Comparison of ENCODE assay signal across 1 cellular context in the genomic region with DNA sequence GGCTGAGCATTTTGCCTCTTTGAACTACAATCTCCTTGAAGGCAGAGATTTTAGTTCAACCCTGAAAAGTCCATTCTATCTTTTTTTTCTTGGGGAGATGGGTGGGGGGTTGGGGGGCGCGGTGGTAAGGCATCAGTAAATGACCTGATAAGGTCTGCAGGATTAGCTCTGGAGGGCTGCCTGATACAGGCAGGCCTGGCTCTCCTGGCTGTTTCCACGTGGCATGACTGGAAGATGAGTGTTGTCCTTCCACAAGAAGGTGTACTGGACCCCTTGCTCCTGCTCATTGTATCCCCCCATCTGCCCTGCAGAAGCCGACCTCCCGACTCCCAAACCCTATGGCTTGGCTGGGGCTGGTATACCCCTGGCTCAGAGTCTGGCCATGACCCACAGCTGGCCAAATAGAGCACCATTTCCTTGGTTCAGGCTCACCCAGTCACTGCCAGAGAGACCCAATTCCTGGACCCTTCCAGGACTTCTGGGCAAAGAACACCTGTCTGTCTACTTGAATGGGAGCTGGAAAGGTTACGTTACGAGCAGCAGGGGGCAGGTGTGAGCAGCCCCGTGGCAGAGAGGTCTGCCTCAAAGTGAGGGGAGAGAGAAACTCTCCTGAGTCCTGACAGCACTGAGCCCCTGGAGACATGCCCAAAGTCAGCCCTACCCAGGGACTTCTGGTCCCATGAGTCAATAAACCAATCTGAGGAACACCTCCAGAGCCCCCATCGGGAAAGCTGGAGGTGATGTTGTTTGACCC.
TF ChIP-seq lines count a peak whose summit lies in the region.

No MANE protein-coding gene starts in this region.

TF ChIP-seq in H1, 55 proteins besides CTCF, POLR2A, EP300 and RAD21:
- TF ChIP-seq SIN3A (conservative IDR thresholded peaks at IDR 0.05 in 1 of 2, IDR thresholded peaks at IDR 0.05 in 1 of 2; ENCODE audit: low read depth in 1 of 2, low read length in 2 of 2) = 0 out of 4 replicates have a peak, but pooled peaks of 1 of the 2 experiments have one; percentile 57
- TF ChIP-seq, protein P1, sequence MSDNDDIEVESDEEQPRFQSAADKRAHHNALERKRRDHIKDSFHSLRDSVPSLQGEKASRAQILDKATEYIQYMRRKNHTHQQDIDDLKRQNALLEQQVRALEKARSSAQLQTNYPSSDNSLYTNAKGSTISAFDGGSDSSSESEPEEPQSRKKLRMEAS (IDR thresholded peaks at IDR 0.05) = 0 out of 2 replicates have a peak, but pooled peaks have one; percentile 24
- 0 out of 2 replicates have a peak, but pooled peaks have one; percentile 37 for TF ChIP-seq CREB1 (IDR thresholded peaks at IDR 0.05)
- TF ChIP-seq RNF2 (IDR thresholded peaks at IDR 0.05; ENCODE audit: borderline replicate concordance, low read depth, low read length, missing control alignments, poor library complexity, severe bottlenecking) = no peak
